Comparison of ENCODE assay signal across 26 cellular contexts in the genomic region with DNA sequence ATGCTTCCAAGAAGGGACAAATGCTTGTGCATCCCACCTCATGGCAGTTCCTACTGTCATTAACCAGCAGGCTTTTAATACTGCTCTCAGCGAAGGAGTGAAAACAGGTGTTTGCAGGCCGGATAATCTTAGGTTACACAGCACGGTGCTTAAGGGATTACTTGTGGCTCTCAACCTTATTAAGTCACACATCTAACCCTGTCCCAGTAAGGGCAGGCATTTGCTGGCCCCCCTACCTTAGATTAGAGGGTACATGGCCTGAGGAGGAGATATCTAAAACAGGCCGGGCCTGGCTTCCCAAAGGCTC. TPM values are rescaled to one million over a fixed set of nuclear protein-coding genes. Genes with fewer than 3 reads are reported as not detected.
"Had no signal": no experiment of that assay in that cellular context is flagged by ENCODE, and none has a peak within 500 bp of the region (broad histone marks: within the 10 kb centered on the region; RNA-seq: fewer than 3 reads in every experiment).

No MANE protein-coding gene starts in this region.

- H3K36me3 ChIP-seq: adrenal gland, ascending aorta, gastroesophageal sphincter, vagina had no signal

- H3K36me3 Mint-ChIP-seq: activated CD8-positive, alpha-beta memory T cell treated with anti-CD3 and anti-CD28 coated beads, Interleukin-2, amount 10 ng/mL, durations not matched to agents 7 days and 5 days; activated naive CD8-positive, alpha-beta T cell; naive thymus-derived CD4-positive, alpha-beta T cell; stimulated activated effector memory CD8-positive, alpha-beta T cell treated with anti-CD3 and anti-CD28 coated beads, Interleukin-12 subunit alpha, Interleukin-12 subunit beta, amount 100 ng/mL, for 72 hours; type B pancreatic cell had no signal

- H3K9me3 Mint-ChIP-seq: activated CD4-positive, alpha-beta T cell treated with anti-CD3 and anti-CD28 coated beads, Interleukin-2, amount 10 ng/mL, durations not matched to agents 7 days and 5 days; activated CD8-positive, alpha-beta T cell treated with anti-CD3 and anti-CD28 coated beads for 36 hours; stimulated activated effector memory CD8-positive, alpha-beta T cell treated with anti-CD3 and anti-CD28 coated beads, Interleukin-12 subunit alpha, Interleukin-12 subunit beta, amount 100 ng/mL, for 72 hours; type B pancreatic cell had no signal

- H3K27me3 ChIP-seq: adrenal gland, ascending aorta, esophagus muscularis mucosa, gastroesophageal sphincter, testis, vagina had no signal

- H3K27me3 Mint-ChIP-seq: activated CD4-positive, alpha-beta T cell treated with anti-CD3 and anti-CD28 coated beads, Interleukin-2, amount 10 ng/mL, durations not matched to agents 7 days and 5 days; activated naive CD8-positive, alpha-beta T cell; type B pancreatic cell had no signal

- H3K27ac ChIP-seq: adrenal gland, ascending aorta, coronary artery, esophagus muscularis mucosa, gastroesophageal sphincter, testis, vagina had no signal

- H3K9me3 ChIP-seq: adrenal gland, ascending aorta, esophagus muscularis mucosa, gastroesophageal sphincter, testis, vagina had no signal

- H3K27ac Mint-ChIP-seq: activated CD4-positive, alpha-beta T cell treated with anti-CD3 and anti-CD28 coated beads, Interleukin-2, amount 10 ng/mL, durations not matched to agents 7 days and 5 days; activated CD8-positive, alpha-beta memory T cell treated with anti-CD3 and anti-CD28 coated beads, Interleukin-2, amount 10 ng/mL, durations not matched to agents 7 days and 5 days; activated CD8-positive, alpha-beta T cell treated with anti-CD3 and anti-CD28 coated beads for 36 hours; activated naive CD8-positive, alpha-beta T cell; naive thymus-derived CD4-positive, alpha-beta T cell; progenitor cell of endocrine pancreas; type B pancreatic cell had no signal

- ATAC-seq: activated CD4-positive, CD25-positive, alpha-beta regulatory T cell treated with anti-CD3 and anti-CD28 coated beads, Interleukin-2, amount 50 U/mL, for 24 hours; activated CD8-positive, alpha-beta memory T cell treated with anti-CD3 and anti-CD28 coated beads, Interleukin-2, amount 10 ng/mL, durations not matched to agents 7 days and 5 days; activated CD8-positive, alpha-beta T cell treated with anti-CD3 and anti-CD28 coated beads for 36 hours; gastroesophageal sphincter; left colon; naive thymus-derived CD4-positive, alpha-beta T cell; stimulated activated effector memory CD8-positive, alpha-beta T cell treated with anti-CD3 and anti-CD28 coated beads, Interleukin-12 subunit alpha, Interleukin-12 subunit beta, amount 100 ng/mL, for 72 hours had no signal

- H3K4me3 Mint-ChIP-seq: activated CD4-positive, alpha-beta T cell treated with anti-CD3 and anti-CD28 coated beads, Interleukin-2, amount 10 ng/mL, durations not matched to agents 7 days and 5 days; activated CD8-positive, alpha-beta memory T cell treated with anti-CD3 and anti-CD28 coated beads, Interleukin-2, amount 10 ng/mL, durations not matched to agents 7 days and 5 days; activated CD8-positive, alpha-beta T cell treated with anti-CD3 and anti-CD28 coated beads for 36 hours; activated naive CD8-positive, alpha-beta T cell; stimulated activated effector memory CD8-positive, alpha-beta T cell treated with anti-CD3 and anti-CD28 coated beads, Interleukin-12 subunit alpha, Interleukin-12 subunit beta, amount 100 ng/mL, for 72 hours; type B pancreatic cell had no signal

- H3K4me3 ChIP-seq: adrenal gland, ascending aorta, coronary artery, esophagus muscularis mucosa, gastroesophageal sphincter, lung, testis, vagina had no signal

- DNase-seq: activated CD4-positive, alpha-beta T cell treated with anti-CD3 and anti-CD28 coated beads, Interleukin-2, amount 10 ng/mL, durations not matched to agents 7 days and 5 days; activated CD8-positive, alpha-beta memory T cell treated with anti-CD3 and anti-CD28 coated beads, Interleukin-2, amount 10 ng/mL, durations not matched to agents 7 days and 5 days; activated CD8-positive, alpha-beta T cell treated with anti-CD3 and anti-CD28 coated beads for 36 hours; activated T-cell treated with anti-CD3 and anti-CD28 coated beads for 4 hours; cerebellar nuclear complex; head of caudate nucleus; islet precursor cell; left colon; naive thymus-derived CD4-positive, alpha-beta T cell; small intestine; stimulated activated CD4-positive, alpha-beta T cell treated with anti-CD3 and anti-CD28 coated beads, Interleukin-2, amount 100 ng/mL, for 24 hours; testis had no signal

RNA-seq across cellular contexts. Expression of a gene that starts 33.4 kb away (rescaled TPM):
- total RNA-seq: activated CD4-positive, alpha-beta T cell treated with anti-CD3 and anti-CD28 coated beads, Interleukin-2, amount 10 ng/mL, durations not matched to agents 7 days and 5 days; activated CD8-positive, alpha-beta memory T cell treated with anti-CD3 and anti-CD28 coated beads, Interleukin-2, amount 10 ng/mL, durations not matched to agents 7 days and 5 days; activated CD8-positive, alpha-beta T cell treated with anti-CD3 and anti-CD28 coated beads for 36 hours; naive thymus-derived CD4-positive, alpha-beta T cell; osteoblast; progenitor cell of endocrine pancreas; T-helper 2 cell treated with Interferon-gamma antibody and Interleukin-4, amounts not matched to agents 100 ng/mL and 5 ng/mL, for 36 hours had no signal
- polyA plus RNA-seq: naive thymus-derived CD4-positive, alpha-beta T cell had no signal
